ENCODE assay signal across 18 cellular contexts in the genomic region with DNA sequence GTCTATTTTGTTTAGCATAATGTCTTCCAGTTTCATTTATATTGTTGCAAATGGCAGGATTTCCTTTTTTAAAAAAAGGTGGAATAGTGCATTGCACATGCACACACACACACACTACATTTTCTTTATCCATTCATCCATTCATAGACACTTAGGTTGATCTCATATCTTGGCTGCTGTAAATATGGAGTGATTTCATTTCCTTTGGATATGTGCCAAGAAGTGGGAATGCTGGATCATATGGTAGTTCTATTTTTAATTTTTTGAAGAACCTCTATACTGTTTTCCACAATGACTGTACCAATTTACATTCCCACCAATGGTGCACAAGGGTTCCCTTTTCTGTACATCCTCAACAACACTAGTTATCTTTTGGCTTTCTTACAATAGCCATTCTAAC.
DNase-seq lines count a peak whose midpoint lies in the region; ATAC-seq and TF ChIP-seq lines count a peak whose summit lies in the region.
"Had no signal": no experiment of that assay in that cellular context is flagged by ENCODE, and none has a peak within 500 bp of the region (broad histone marks: within the 10 kb centered on the region; RNA-seq: fewer than 3 reads in every experiment).

No MANE protein-coding gene starts in this region.

- H3K4me3 ChIP-seq in breast epithelium (no peak overlapping the region), fibroblast of mammary gland (ENCODE audit: control insufficient read depth, low read depth, low read length) (no peak overlapping the region), left ventricle myocardium inferior (no peak overlapping the region), transverse colon (no peak overlapping the region)
- H3K4me3 ChIP-seq: gastroesophageal sphincter, sigmoid colon had no signal

- H3K9me3 ChIP-seq in breast epithelium (peaks cover 4 to 21% of the 10 kb centered on the region in 2 donors), left ventricle myocardium inferior (replicated peaks) (peaks cover 26% of the 10 kb centered on the region), transverse colon (no peaks in the 10 kb centered on the region)

- no peak overlapping the region for H3K4me3 Mint-ChIP-seq in MCF 10A (ENCODE audit: unreplicated experiment)
- H3K4me3 Mint-ChIP-seq: activated CD8-positive, alpha-beta memory T cell treated with anti-CD3 and anti-CD28 coated beads, Interleukin-2, amount 10 ng/mL, durations not matched to agents 7 days and 5 days; CD4-positive, CD25-positive, alpha-beta regulatory T cell; HFFc6 had no signal

- H3K4me1 Mint-ChIP-seq in MCF 10A (ENCODE audit: insufficient read depth, unreplicated experiment) = peaks cover 7% of the 10 kb centered on the region
- H3K4me1 Mint-ChIP-seq: activated CD8-positive, alpha-beta memory T cell treated with anti-CD3 and anti-CD28 coated beads, Interleukin-2, amount 10 ng/mL, durations not matched to agents 7 days and 5 days; CD4-positive, CD25-positive, alpha-beta regulatory T cell had no signal

- intact Hi-C loops in MCF 10A (cut with micrococcal nuclease) (no loop called here), breast epithelium (cut with DNase I; ENCODE audit: low total_unique reads) (no loop called here), left ventricle myocardium inferior (cut with micrococcal nuclease) (no loop called here), transverse colon (cut with DNase I; ENCODE audit: low total_unique reads) (no loop called here)

- ATAC-seq in HG02588 (IDR thresholded peaks at IDR 0.05; ENCODE audit: unreplicated experiment) = no peak
- ATAC-seq: activated CD8-positive, alpha-beta memory T cell treated with anti-CD3 and anti-CD28 coated beads, Interleukin-2, amount 10 ng/mL, durations not matched to agents 7 days and 5 days; gastroesophageal sphincter had no signal

- TF ChIP-seq EP300 in transverse colon (IDR thresholded peaks at IDR 0.05; ENCODE audit: low read depth) = no peak

- TF ChIP-seq POLR2A in breast epithelium (IDR thresholded peaks at IDR 0.05) = no peak
- no peak for TF ChIP-seq POLR2A in transverse colon (IDR thresholded peaks at IDR 0.05)

- H3K9me3 Mint-ChIP-seq in MCF 10A (ENCODE audit: unreplicated experiment) = peaks cover 20% of the 10 kb centered on the region

- POLR2A ChIA-PET in MCF 10A (lab: Yijun Ruan, JAX) = interaction anchor here (0.6 to 1.0 kb wide), 2 partner anchors 12 to 167 kb away, joined by 3 to 4 read pairs; no protein-coding TSS in a partner anchor

- in situ Hi-C loops in transverse colon (cut with MboI; ENCODE audit: low pct_ligation_motif_present in 1 of 4, low pct_unique_long_range_greater_than_20kb in 1 of 4, low sequenced_read_pairs in 3 of 4) = no loop called here

- no peak for TF ChIP-seq CTCF in MCF 10A (IDR thresholded peaks at IDR 0.05; ENCODE audit: unreplicated experiment)
- no peak for TF ChIP-seq CTCF in breast epithelium (IDR thresholded peaks at IDR 0.05)
- no peak for TF ChIP-seq CTCF in fibroblast of mammary gland (conservative IDR thresholded peaks at IDR 0.05; ENCODE audit: control insufficient read depth, insufficient read depth, low read depth, low read length)
- no peak for TF ChIP-seq CTCF in left ventricle myocardium inferior (IDR thresholded peaks at IDR 0.05; ENCODE audit: borderline replicate concordance)
- TF ChIP-seq CTCF in transverse colon (IDR thresholded peaks at IDR 0.05) = no peak

- H3K4me1 ChIP-seq in breast epithelium (no peaks in the 10 kb centered on the region), left ventricle myocardium inferior (no peaks in the 10 kb centered on the region), transverse colon (no peaks in the 10 kb centered on the region)
- H3K4me1 ChIP-seq: gastroesophageal sphincter, sigmoid colon had no signal

- H3K27ac ChIP-seq in breast epithelium = no peak overlapping the region
- H3K27ac ChIP-seq in left ventricle myocardium inferior (replicated peaks) = no peak overlapping the region
- H3K27ac ChIP-seq in transverse colon = no peak overlapping the region
- H3K27ac ChIP-seq: gastroesophageal sphincter, sigmoid colon had no signal

- CTCF ChIA-PET in MCF 10A (lab: Yijun Ruan, JAX) = no interaction called here

- H3K27me3 Mint-ChIP-seq in MCF 10A (ENCODE audit: insufficient read depth, unreplicated experiment) = no peaks in the 10 kb centered on the region

- no peaks in the 10 kb centered on the region for H3K36me3 ChIP-seq in breast epithelium
- no peaks in the 10 kb centered on the region for H3K36me3 ChIP-seq in left ventricle myocardium inferior
- no peaks in the 10 kb centered on the region for H3K36me3 ChIP-seq in transverse colon
- H3K36me3 ChIP-seq: gastroesophageal sphincter, sigmoid colon had no signal

- H3K27me3 ChIP-seq in breast epithelium (no peaks in the 10 kb centered on the region), left ventricle myocardium inferior (ENCODE audit: low read depth) (no peaks in the 10 kb centered on the region), transverse colon (no peaks in the 10 kb centered on the region)
- H3K27me3 ChIP-seq: gastroesophageal sphincter, sigmoid colon had no signal

- peak; percentile 47 for DNase-seq in MCF 10A (ENCODE audit: unreplicated experiment)
- DNase-seq in breast epithelium (ENCODE audit: low spot score in 2 of 2) = no peak
- DNase-seq in RKO (ENCODE audit: low spot score) = peak; percentile 38
- peak; percentile 33 for DNase-seq in fibroblast of mammary gland (ENCODE audit: low read depth)
- DNase-seq in left ventricle myocardium inferior = no peak
- no peak for DNase-seq in islet precursor cell
- no peak for DNase-seq in transverse colon
- DNase-seq: activated CD8-positive, alpha-beta memory T cell treated with anti-CD3 and anti-CD28 coated beads, Interleukin-2, amount 10 ng/mL, durations not matched to agents 7 days and 5 days; activated effector memory CD4-positive, alpha-beta T cell treated with Interleukin-2 at 50 U/mL for 16 hours; amniotic stem cell; CD4-positive, CD25-positive, alpha-beta regulatory T cell; HFFc6; NCI-H2107; SIG-M5; sigmoid colon; stimulated activated CD4-positive, alpha-beta T cell treated with anti-CD3 and anti-CD28 coated beads, Interleukin-2, amount 100 ng/mL, for 24 hours had no signal

- no peak overlapping the region for H3K27ac Mint-ChIP-seq in MCF 10A (ENCODE audit: low read depth, unreplicated experiment)
- H3K27ac Mint-ChIP-seq: activated CD8-positive, alpha-beta memory T cell treated with anti-CD3 and anti-CD28 coated beads, Interleukin-2, amount 10 ng/mL, durations not matched to agents 7 days and 5 days; CD4-positive, CD25-positive, alpha-beta regulatory T cell; HFFc6 had no signal

- BruUV-seq in MCF 10A (replicated peaks; lab: Mats Ljungman, UMichigan) = no TSS peak

- H3K36me3 Mint-ChIP-seq in MCF 10A (ENCODE audit: insufficient read depth, unreplicated experiment) = no peaks in the 10 kb centered on the region
- H3K36me3 Mint-ChIP-seq: activated CD8-positive, alpha-beta memory T cell treated with anti-CD3 and anti-CD28 coated beads, Interleukin-2, amount 10 ng/mL, durations not matched to agents 7 days and 5 days had no signal

Comparison
In these comparisons a context has a peak if more than half of its experiments do, and no peak if none do; other contexts are left out.
1. DNase-seq: peak in MCF 10A (single experiment), RKO (single experiment) and fibroblast of mammary gland (single experiment); none in breast epithelium (0 of 2), left ventricle myocardium inferior (single experiment), islet precursor cell (single experiment) and transverse colon (single experiment).